In the genomic region with DNA sequence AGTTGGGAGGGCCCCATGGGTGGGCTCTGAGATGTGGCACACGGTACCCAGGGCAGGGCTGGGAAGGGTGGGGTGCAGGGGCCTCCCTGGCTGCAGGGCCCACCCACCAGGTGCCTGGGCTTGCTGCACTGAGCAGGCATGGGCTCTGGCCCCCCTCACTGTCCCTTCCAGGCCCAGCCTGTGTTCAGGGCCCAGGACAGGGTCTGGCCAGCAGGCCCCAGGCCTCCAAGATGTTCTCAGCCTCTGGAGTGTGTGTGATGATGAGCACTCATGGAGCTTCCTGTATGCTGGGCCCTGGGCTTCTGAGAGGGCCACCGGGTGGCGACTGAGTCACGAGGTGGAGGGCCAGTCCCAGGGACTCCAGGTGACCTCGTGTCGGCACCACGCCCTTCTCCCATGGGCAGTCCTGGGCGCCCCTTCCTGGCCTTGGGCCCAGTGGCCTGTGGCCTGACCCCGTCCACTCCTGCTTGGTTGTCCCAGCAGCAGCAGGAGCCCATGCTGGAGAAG, we compare ENCODE assay signal across 8 cellular contexts. TPM values are rescaled to one million over a fixed set of nuclear protein-coding genes. Genes with fewer than 3 reads are reported as not detected.
DNase-seq lines count a peak whose midpoint lies in the region; ATAC-seq and TF ChIP-seq lines count a peak whose summit lies in the region.

No MANE protein-coding gene starts in this region.

- H3K4me1 Mint-ChIP-seq in endothelial cell (ENCODE audit: unreplicated experiment): peaks cover 12% of the 10 kb centered on the region

- peak overlapping the region; percentile 16 for H3K27ac ChIP-seq in SJSA1
- no peak overlapping the region for H3K27ac ChIP-seq in rectal smooth muscle tissue (ENCODE audit: low read depth, low read length)

- no peak overlapping the region for H3K27ac Mint-ChIP-seq in endothelial cell (ENCODE audit: unreplicated experiment)

- TF ChIP-seq CTCF in endothelial cell (IDR thresholded peaks at IDR 0.05; ENCODE audit: unreplicated experiment): no peak

- ATAC-seq in esophagus mucosa (peak; percentile 71), HG03439 (IDR thresholded peaks at IDR 0.05; ENCODE audit: unreplicated experiment) (no peak), GM19035 (IDR thresholded peaks at IDR 0.05; ENCODE audit: unreplicated experiment) (no peak)

- H3K4me3 ChIP-seq in SJSA1: peak overlapping the region; percentile 42
- peak overlapping the region; percentile 69 for H3K4me3 ChIP-seq in rectal smooth muscle tissue (ENCODE audit: low read length)

- H3K9ac ChIP-seq in rectal smooth muscle tissue (ENCODE audit: low read length): peak overlapping the region; percentile 58

- no peak overlapping the region for H3K4me3 Mint-ChIP-seq in endothelial cell (ENCODE audit: unreplicated experiment)

- H3K27me3 ChIP-seq in SJSA1 (replicated peaks): 0 out of 2 replicates have a peak, but pooled peaks cover 2% of the 10 kb centered on the region
- no peaks in the 10 kb centered on the region for H3K27me3 ChIP-seq in rectal smooth muscle tissue (ENCODE audit: control insufficient read depth, insufficient read depth, low read length)

- no peaks in the 10 kb centered on the region for H3K36me3 Mint-ChIP-seq in endothelial cell (ENCODE audit: low read depth, unreplicated experiment)

- no peaks in the 10 kb centered on the region for H3K9me3 Mint-ChIP-seq in endothelial cell (ENCODE audit: unreplicated experiment)

- peaks cover 10% of the 10 kb centered on the region for H3K27me3 Mint-ChIP-seq in endothelial cell (ENCODE audit: unreplicated experiment)

- peaks cover 25% of the 10 kb centered on the region for H3K4me1 ChIP-seq in SJSA1 (replicated peaks)
- H3K4me1 ChIP-seq in rectal smooth muscle tissue (ENCODE audit: control insufficient read depth, insufficient read depth, low read length): peaks cover 3% of the 10 kb centered on the region

- peak; percentile 5 for DNase-seq in stimulated activated CD4-positive, alpha-beta T cell treated with anti-CD3 and anti-CD28 coated beads, Interleukin-12 subunit alpha, Interleukin-12 subunit beta, amount 100 ng/mL, for 4 hours
- no peak for DNase-seq in stimulated activated CD4-positive, alpha-beta T cell treated with anti-CD3 and anti-CD28 coated beads, Interleukin-2, amount 100 ng/mL, for 48 hours
- DNase-seq in SJSA1 (ENCODE audit: low read depth in 1 of 2, low spot score in 2 of 2) (peak in 1 of 2 experiments; percentile 20), endothelial cell (ENCODE audit: low spot score) (no peak)

- H3K36me3 ChIP-seq in SJSA1 (no peaks in the 10 kb centered on the region), rectal smooth muscle tissue (ENCODE audit: control insufficient read depth, insufficient read depth, low read length) (no peaks in the 10 kb centered on the region)

- no peaks in the 10 kb centered on the region for H3K9me3 ChIP-seq in SJSA1 (replicated peaks)

RNA-seq across cellular contexts. Expression of gene CCDC188, which starts 55.9 kb away (rescaled TPM):
- 0.16 and 0.84 TPM in 2 replicates for total RNA-seq in SJSA1 (2014; rRNA removed; shearing (Covaris generic))
- 0.44 TPM for total RNA-seq in esophagus mucosa
- not detected for total RNA-seq in endothelial cell (ENCODE audit: unreplicated experiment)
